In the genomic region with DNA sequence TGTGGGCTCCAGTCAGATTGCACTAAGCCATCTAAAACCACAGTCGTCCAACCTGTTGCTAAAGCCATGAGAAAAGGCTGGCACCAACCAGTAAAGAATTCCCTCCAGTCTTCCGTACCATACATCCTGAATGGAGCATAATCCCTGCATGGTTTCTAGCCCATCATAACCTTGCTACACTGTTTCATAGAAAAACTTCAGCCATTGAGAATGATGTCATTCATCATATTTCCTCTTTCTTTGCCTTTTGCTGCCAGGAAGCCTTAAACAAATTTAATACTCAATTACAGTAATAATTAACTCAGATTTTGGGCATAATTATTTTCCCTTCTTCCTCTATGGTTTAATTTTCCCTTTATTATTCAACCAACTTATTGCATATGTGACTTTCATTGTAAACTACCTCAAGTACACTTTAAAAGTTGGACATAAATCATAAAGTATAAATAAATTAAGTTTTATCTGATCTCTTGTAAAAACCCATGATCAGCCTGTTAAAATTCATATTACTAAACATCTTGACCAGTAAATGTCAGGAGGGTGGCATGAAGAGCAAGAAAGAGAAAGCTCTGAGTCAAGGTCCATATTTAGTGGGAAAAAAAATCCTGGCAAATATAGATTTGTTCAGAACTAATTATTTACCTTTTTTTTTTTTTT, we compare ENCODE assay signal across 24 cellular contexts.
DNase-seq lines count a peak whose midpoint lies in the region; ATAC-seq, FAIRE-seq and TF ChIP-seq lines count a peak whose summit lies in the region.
"Had no signal": no experiment of that assay in that cellular context is flagged by ENCODE, and none has a peak within 500 bp of the region (broad histone marks: within the 10 kb centered on the region; RNA-seq: fewer than 3 reads in every experiment).

No MANE protein-coding gene starts in this region.

- peaks cover 21% of the 10 kb centered on the region for H3K9me3 Mint-ChIP-seq in activated CD8-positive, alpha-beta T cell treated with anti-CD3 and anti-CD28 coated beads, Interleukin-2, amount 10 ng/mL, durations not matched to agents 7 days and 5 days (ENCODE audit: insufficient read depth)

- TF ChIP-seq EP300 in transverse colon (IDR thresholded peaks at IDR 0.05; ENCODE audit: low read depth), result no peak

- no TSS peak for BruUV-seq in endothelial cell of umbilical vein (replicated peaks; lab: Mats Ljungman, UMichigan)

- peak overlapping the region; percentile 63 for H3K4me2 ChIP-seq in OCI-LY3 (ENCODE audit: low read length)
- no peak overlapping the region for H3K4me2 ChIP-seq in endothelial cell of umbilical vein (ENCODE audit: insufficient read depth, low read length)

- H3K27ac ChIP-seq in OCI-LY3 (ENCODE audit: low read length) (peak overlapping the region; percentile 74), endothelial cell of umbilical vein (ENCODE audit: insufficient read depth, low read depth, low read length) (no peak overlapping the region), muscle layer of colon (ENCODE audit: low read depth, low read length) (peak overlapping the region; percentile 68), transverse colon (peak overlapping the region; percentile 52 to 80 (median 68))
- H3K27ac ChIP-seq: ovary had no signal

- dilution Hi-C loops in endothelial cell of umbilical vein (cut with MboI; ENCODE audit: extremely low pct_ligation_motif_present, low sequenced_read_pairs), result no loop called here

- H3K27me3 Mint-ChIP-seq in activated CD8-positive, alpha-beta T cell treated with anti-CD3 and anti-CD28 coated beads, Interleukin-2, amount 10 ng/mL, durations not matched to agents 7 days and 5 days (ENCODE audit: low read depth), result peaks cover 2% of the 10 kb centered on the region
- H3K27me3 Mint-ChIP-seq: brain had no signal

- H3K9me3 ChIP-seq in OCI-LY3 (ENCODE audit: insufficient read depth, low read length) (peaks cover 12% of the 10 kb centered on the region; the same call in 1 of the 2 replicates), endothelial cell of umbilical vein (replicated peaks; ENCODE audit: control insufficient read depth, insufficient read depth, low read length) (peaks cover 3% of the 10 kb centered on the region), muscle layer of colon (ENCODE audit: low read length) (no peaks in the 10 kb centered on the region), transverse colon (peaks cover 10 to 21% of the 10 kb centered on the region in 2 donors)
- H3K9me3 ChIP-seq: ovary had no signal

- H3K4me3 ChIP-seq in OCI-LY3 (ENCODE audit: low read length) (peak overlapping the region; percentile 45; the same call in 1 of the 2 replicates), endothelial cell of umbilical vein (replicated peaks in 1 of 3; ENCODE audit: insufficient read depth in 1 of 3, low read depth in 1 of 3, low read length in 3 of 3) (no peak overlapping the region), muscle layer of colon (ENCODE audit: low read depth in 1 of 2, low read length in 2 of 2) (no peak overlapping the region), transverse colon (no peak overlapping the region)
- H3K4me3 ChIP-seq: lung, ovary had no signal

- peaks cover 5% of the 10 kb centered on the region for H3K36me3 Mint-ChIP-seq in activated CD8-positive, alpha-beta T cell treated with anti-CD3 and anti-CD28 coated beads, Interleukin-2, amount 10 ng/mL, durations not matched to agents 7 days and 5 days (ENCODE audit: low read depth)

- H3K79me2 ChIP-seq in OCI-LY3 (ENCODE audit: low read length), result no peaks in the 10 kb centered on the region
- H3K79me2 ChIP-seq in endothelial cell of umbilical vein (ENCODE audit: control insufficient read depth, insufficient read depth, low read length), result no peaks in the 10 kb centered on the region

- H3K4me1 ChIP-seq in OCI-LY3 (ENCODE audit: low read length), result peaks cover 38% of the 10 kb centered on the region
- peaks cover 24% of the 10 kb centered on the region for H3K4me1 ChIP-seq in endothelial cell of umbilical vein (ENCODE audit: control insufficient read depth, extremely low read depth, insufficient read depth, low read length)
- H3K4me1 ChIP-seq in muscle layer of colon (ENCODE audit: insufficient read depth, low read length), result peaks cover 32% of the 10 kb centered on the region
- H3K4me1 ChIP-seq in transverse colon, result peaks cover 6 to 21% (median 16%) of the 10 kb centered on the region in 4 donors

- H3K9ac ChIP-seq in OCI-LY3 (ENCODE audit: low read length) (peak overlapping the region; percentile 38), endothelial cell of umbilical vein (replicated peaks; ENCODE audit: extremely low read depth, insufficient read depth, low read length) (no peak overlapping the region), muscle layer of colon (ENCODE audit: low read length) (no peak overlapping the region)

- H4K20me1 ChIP-seq in OCI-LY3 (ENCODE audit: insufficient read depth, low read length) (no peaks in the 10 kb centered on the region), endothelial cell of umbilical vein (replicated peaks; ENCODE audit: control insufficient read depth, extremely low read depth, insufficient read depth, low read length) (no peaks in the 10 kb centered on the region)

- H3K36me3 ChIP-seq in OCI-LY3 (replicated peaks; ENCODE audit: low read depth, low read length), result peaks cover 9% of the 10 kb centered on the region
- H3K36me3 ChIP-seq in endothelial cell of umbilical vein (ENCODE audit: control insufficient read depth in 2 of 2, extremely low read depth in 1 of 2, insufficient read depth in 2 of 2, low read length in 2 of 2), result no peaks in the 10 kb centered on the region
- H3K36me3 ChIP-seq in muscle layer of colon (ENCODE audit: insufficient read depth, low read length), result no peaks in the 10 kb centered on the region
- no peaks in the 10 kb centered on the region for H3K36me3 ChIP-seq in transverse colon
- H3K36me3 ChIP-seq: ovary had no signal

- no peak overlapping the region for H3K4me3 Mint-ChIP-seq in activated CD8-positive, alpha-beta T cell treated with anti-CD3 and anti-CD28 coated beads, Interleukin-2, amount 10 ng/mL, durations not matched to agents 7 days and 5 days
- H3K4me3 Mint-ChIP-seq: activated naive CD8-positive, alpha-beta T cell treated with anti-CD3 and anti-CD28 coated beads, Interleukin-2, amount 10 ng/mL, durations not matched to agents 7 days and 5 days; brain; immature natural killer cell; naive thymus-derived CD4-positive, alpha-beta T cell had no signal

- H3K27ac Mint-ChIP-seq in activated CD8-positive, alpha-beta T cell treated with anti-CD3 and anti-CD28 coated beads, Interleukin-2, amount 10 ng/mL, durations not matched to agents 7 days and 5 days, result no peak overlapping the region
- H3K27ac Mint-ChIP-seq: activated naive CD8-positive, alpha-beta T cell treated with anti-CD3 and anti-CD28 coated beads, Interleukin-2, amount 10 ng/mL, durations not matched to agents 7 days and 5 days; immature natural killer cell had no signal

- POLR2A ChIA-PET in endothelial cell of umbilical vein (lab: Charles Lee), result no interaction called here
- POLR2A ChIA-PET in activated CD8-positive, alpha-beta T cell treated with anti-CD3 and anti-CD28 coated beads, Interleukin-2, amount 10 ng/mL, durations not matched to agents 7 days and 5 days (lab: Charles Lee), result no interaction called here

- in situ Hi-C loops in transverse colon (cut with MboI; ENCODE audit: low pct_ligation_motif_present in 1 of 4, low pct_unique_long_range_greater_than_20kb in 1 of 4, low sequenced_read_pairs in 3 of 4), result loop anchor here in 2 of 4 donors (25.0 kb wide), 1 partner anchor 591 kb away; no protein-coding TSS in a partner anchor

- TF ChIP-seq POLR2A in endothelial cell of umbilical vein (IDR thresholded peaks at IDR 0.05; ENCODE audit: low read depth, low read length) (no peak), transverse colon (IDR thresholded peaks at IDR 0.05) (no peak)

- CTCF ChIA-PET in endothelial cell of umbilical vein (lab: Charles Lee), result interaction anchor here (2.3 kb wide), 1 partner anchor 10 kb away, joined by 8 read pairs; no protein-coding TSS in a partner anchor
- CTCF ChIA-PET in activated CD8-positive, alpha-beta T cell treated with anti-CD3 and anti-CD28 coated beads, Interleukin-2, amount 10 ng/mL, durations not matched to agents 7 days and 5 days (lab: Charles Lee), result interaction anchor here (1.6 kb wide), 1 partner anchor 8 kb away, joined by 5 read pairs; no protein-coding TSS in a partner anchor

- H3K27me3 ChIP-seq in OCI-LY3 (ENCODE audit: low read depth, low read length) (no peaks in the 10 kb centered on the region), endothelial cell of umbilical vein (ENCODE audit: control insufficient read depth in 2 of 2, insufficient read depth in 2 of 2, low read length in 2 of 2) (no peaks in the 10 kb centered on the region), muscle layer of colon (ENCODE audit: control insufficient read depth in 1 of 2, insufficient read depth in 2 of 2, low read length in 2 of 2) (no peaks in the 10 kb centered on the region), transverse colon (no peaks in the 10 kb centered on the region)
- H3K27me3 ChIP-seq: ovary had no signal

- no peak for ATAC-seq in activated CD8-positive, alpha-beta T cell treated with anti-CD3 and anti-CD28 coated beads, Interleukin-2, amount 10 ng/mL, durations not matched to agents 7 days and 5 days
- ATAC-seq: naive thymus-derived CD4-positive, alpha-beta T cell; Right ventricle myocardium inferior had no signal

- TF ChIP-seq CTCF in OCI-LY3 (IDR thresholded peaks at IDR 0.05; ENCODE audit: low read depth, low read length) (no peak), endothelial cell of umbilical vein (IDR thresholded peaks at IDR 0.05; ENCODE audit: extremely low read depth in 1 of 2, insufficient read depth in 1 of 2, low read depth in 1 of 2, low read length in 2 of 2) (no peak), transverse colon (IDR thresholded peaks at IDR 0.05) (no peak)

- intact Hi-C loops in endothelial cell of umbilical vein (cut with micrococcal nuclease), result no loop called here
- intact Hi-C loops in transverse colon (cut with DNase I; ENCODE audit: low total_unique reads), result loop anchor here (10.0 kb wide), 1 partner anchor 383 kb away; no protein-coding TSS in a partner anchor

- no peaks in the 10 kb centered on the region for H3K4me1 Mint-ChIP-seq in activated CD8-positive, alpha-beta T cell treated with anti-CD3 and anti-CD28 coated beads, Interleukin-2, amount 10 ng/mL, durations not matched to agents 7 days and 5 days (ENCODE audit: low read depth)
- H3K4me1 Mint-ChIP-seq: activated naive CD8-positive, alpha-beta T cell treated with anti-CD3 and anti-CD28 coated beads, Interleukin-2, amount 10 ng/mL, durations not matched to agents 7 days and 5 days; immature natural killer cell had no signal

- DNase-seq in endothelial cell of umbilical vein (ENCODE audit: low read depth, low spot score) (peak; percentile 28), transverse colon (no peak), midbrain (lab: John Stamatoyannopoulos, UW) (no peak), NCI-H1105 (lab: John Stamatoyannopoulos, UW) (no peak), retina (no peak)
- DNase-seq in activated CD8-positive, alpha-beta T cell treated with anti-CD3 and anti-CD28 coated beads, Interleukin-2, amount 10 ng/mL, durations not matched to agents 7 days and 5 days, result no peak
- DNase-seq: activated CD4-positive, alpha-beta T cell treated with anti-CD3 and anti-CD28 coated beads for 48 hours; activated naive CD8-positive, alpha-beta T cell treated with anti-CD3 and anti-CD28 coated beads, Interleukin-2, amount 10 ng/mL, durations not matched to agents 7 days and 5 days; AML-193; COR-L47; immature natural killer cell; IMR-90; naive thymus-derived CD4-positive, alpha-beta T cell; NCI-H1436; NCI-H526; ovary; stimulated activated naive CD4-positive, alpha-beta T cell; trophoblast cell had no signal

- FAIRE-seq in endothelial cell of umbilical vein (lab: Jason Lieb, UNC), result no peak
- FAIRE-seq: endometrium had no signal

- H3K9me1 ChIP-seq in endothelial cell of umbilical vein (replicated peaks; ENCODE audit: control insufficient read depth, extremely low read depth, insufficient read depth, low read length), result no peaks in the 10 kb centered on the region

- 73 to 86% methylated on average over 2 of the region's 2 CpGs for WGBS in transverse colon (ENCODE audit: low coverage in 1 of 2), 2 donors

- H2AFZ ChIP-seq in OCI-LY3 (ENCODE audit: low read depth, low read length) (no peak overlapping the region), endothelial cell of umbilical vein (ENCODE audit: low read depth, low read length) (peak overlapping the region; percentile 42)
